In the genomic region with DNA sequence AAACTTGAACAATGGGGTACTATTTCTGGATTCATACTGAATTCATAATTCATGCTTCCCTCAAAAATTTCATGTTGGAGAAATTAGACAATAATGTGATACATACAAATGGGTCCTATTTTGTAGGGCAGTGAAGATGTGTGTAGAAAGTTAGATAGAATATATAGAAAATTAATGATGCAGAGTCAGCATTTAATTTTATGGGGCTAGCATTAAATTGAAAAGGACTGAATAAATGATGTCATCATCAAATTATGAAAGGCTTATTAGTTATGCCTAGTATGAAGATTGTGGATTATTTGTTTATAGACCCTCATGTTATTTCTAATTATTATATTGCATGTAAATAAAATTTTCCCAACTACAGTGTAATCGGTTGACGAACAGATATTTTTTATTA, we compare ENCODE assay signal across 33 cellular contexts.
"Had no signal": no experiment of that assay in that cellular context is flagged by ENCODE, and none has a peak within 500 bp of the region (broad histone marks: within the 10 kb centered on the region; RNA-seq: fewer than 3 reads in every experiment).

No MANE protein-coding gene starts in this region.

- ATAC-seq: activated CD4-positive, alpha-beta T cell treated with anti-CD3 and anti-CD28 coated beads for 36 hours; activated CD4-positive, CD25-positive, alpha-beta regulatory T cell treated with anti-CD3 and anti-CD28 coated beads, Interleukin-2, amount 50 U/mL, for 24 hours; activated CD8-positive, alpha-beta memory T cell treated with anti-CD3 and anti-CD28 coated beads, Interleukin-2, amount 10 ng/mL, durations not matched to agents 7 days and 5 days; activated CD8-positive, alpha-beta T cell treated with anti-CD3 and anti-CD28 coated beads, Interleukin-2, amount 10 ng/mL, durations not matched to agents 7 days and 5 days; body of pancreas; WTC11 had no signal

- H3K4me3 ChIP-seq: adrenal gland, body of pancreas, breast epithelium had no signal

- H3K9me3 ChIP-seq: adrenal gland, body of pancreas, breast epithelium had no signal

- FAIRE-seq: astrocyte, colon, TTC549 had no signal

- H3K4me1 ChIP-seq: adrenal gland, breast epithelium had no signal

- DNase-seq: activated CD4-positive, alpha-beta memory T cell treated with anti-CD3 and anti-CD28 coated beads, Interleukin-2, amount 10 ng/mL, durations not matched to agents 7 days and 5 days; activated CD4-positive, alpha-beta T cell treated with anti-CD3 and anti-CD28 coated beads for 1 hour; activated CD4-positive, alpha-beta T cell treated with anti-CD3 and anti-CD28 coated beads for 36 hours; activated CD4-positive, alpha-beta T cell treated with anti-CD3 and anti-CD28 coated beads for 48 hours; activated CD4-positive, alpha-beta T cell treated with anti-CD3 and anti-CD28 coated beads, Interleukin-2, amount 10 ng/mL, durations not matched to agents 7 days and 5 days; activated CD4-positive, alpha-beta T cell treated with anti-CD3 and anti-CD28 coated beads, Interleukin-2, amount 50 U/mL, for 48 hours; activated CD4-positive, CD25-positive, alpha-beta regulatory T cell; activated CD8-positive, alpha-beta memory T cell treated with anti-CD3 and anti-CD28 coated beads for 24 hours; activated CD8-positive, alpha-beta memory T cell treated with anti-CD3 and anti-CD28 coated beads, Interleukin-2, amount 10 ng/mL, durations not matched to agents 7 days and 5 days; activated CD8-positive, alpha-beta memory T cell treated with anti-CD3 and anti-CD28 coated beads, Interleukin-2, amount 50 U/mL, for 48 hours; activated CD8-positive, alpha-beta T cell treated with anti-CD3 and anti-CD28 coated beads, Interleukin-2, amount 10 ng/mL, durations not matched to agents 7 days and 5 days; activated effector memory CD4-positive, alpha-beta T cell treated with Interleukin-2 at 50 U/mL for 16 hours; activated gamma-delta T cell; activated naive CD4-positive, alpha-beta T cell treated with anti-CD3 and anti-CD28 coated beads, Interleukin-2, amount 10 ng/mL, durations not matched to agents 7 days and 5 days; activated naive CD4-positive, alpha-beta T cell treated with Interleukin-2 at 50 U/mL for 16 hours; activated naive CD8-positive, alpha-beta T cell treated with anti-CD3 and anti-CD28 coated beads for 36 hours; activated T-cell treated with anti-CD3 and anti-CD28 coated beads, Interleukin-2, amount 50 U/mL, for 24 hours; activated T-cell treated with anti-CD3 and anti-CD28 coated beads, Interleukin-2, amount 50 U/mL, for 48 hours; adrenal gland; amniotic stem cell; aorta; body of pancreas; brain microvascular endothelial cell; central memory CD4-positive, alpha-beta T cell; T-helper 2 cell; T-helper 9 cell; WERI-Rb-1 had no signal

- H3K27ac ChIP-seq: adrenal gland, body of pancreas, brain microvascular endothelial cell, breast epithelium, WERI-Rb-1 had no signal

- H3K27me3 ChIP-seq: adrenal gland, body of pancreas, brain microvascular endothelial cell, breast epithelium had no signal

- H3K36me3 ChIP-seq: adrenal gland, brain microvascular endothelial cell, breast epithelium, WERI-Rb-1 had no signal
